In the genomic region with DNA sequence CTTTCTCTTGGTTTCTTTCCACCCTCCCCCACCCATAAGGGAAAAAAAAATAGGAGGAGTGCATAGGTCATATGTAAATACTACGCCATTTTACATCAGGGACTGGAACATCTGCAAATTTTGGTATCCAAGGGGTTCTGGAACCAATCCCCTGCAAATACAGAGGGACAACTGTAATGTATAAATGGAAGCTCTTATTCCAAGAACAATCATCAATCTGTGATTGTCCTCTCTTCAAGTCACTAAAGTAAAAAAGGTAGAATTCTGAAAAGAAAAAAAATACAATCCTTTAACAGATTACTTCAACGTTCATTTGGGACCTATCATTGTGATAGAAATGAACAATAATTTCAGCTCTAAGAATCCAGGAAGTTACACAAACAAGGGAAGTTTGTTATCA, we compare ENCODE assay signal across 23 cellular contexts.
"Had no signal": no experiment of that assay in that cellular context is flagged by ENCODE, and none has a peak within 500 bp of the region (broad histone marks: within the 10 kb centered on the region; RNA-seq: fewer than 3 reads in every experiment).

No MANE protein-coding gene starts in this region.

- ATAC-seq: activated CD4-positive, alpha-beta T cell treated with anti-CD3 and anti-CD28 coated beads for 36 hours; activated naive CD4-positive, alpha-beta T cell treated with anti-CD3 and anti-CD28 coated beads, Interleukin-2, amount 50 U/mL, for 72 hours; activated T-helper 17 cell treated with anti-CD3 and anti-CD28 coated beads, Interleukin-2, amount 50 U/mL, for 72 hours; heart right ventricle; left colon; stimulated activated naive B cell treated with anti-CD40 and anti-IgM and Interleukin-4, amounts not matched to agents 10 μg/mL and 1 μg/mL and 100 μg/mL, for 72 hours had no signal

- H3K36me3 ChIP-seq: colonic mucosa, prostate gland, thoracic aorta had no signal

- H3K4me1 ChIP-seq: colonic mucosa, prostate gland had no signal

- H3K4me3 ChIP-seq: colonic mucosa, heart right ventricle, prostate gland, thoracic aorta had no signal

- H3K9me3 ChIP-seq: colonic mucosa, heart right ventricle, prostate gland, thoracic aorta had no signal

- DNase-seq: activated B cell treated with CpG ODN at 0.5 μM for 24 hours; activated CD4-positive, alpha-beta T cell treated with anti-CD3 and anti-CD28 coated beads for 36 hours; activated CD4-positive, alpha-beta T cell treated with anti-CD3 and anti-CD28 coated beads, Interleukin-2, amount 50 U/mL, for 4 hours; activated CD8-positive, alpha-beta memory T cell treated with anti-CD3 and anti-CD28 coated beads for 24 hours; activated CD8-positive, alpha-beta memory T cell treated with anti-CD3 and anti-CD28 coated beads, Interleukin-2, amount 50 U/mL, for 4 hours; activated T-cell treated with anti-CD3 and anti-CD28 coated beads, Interleukin-2, amount 50 U/mL, for 24 hours; colonic mucosa; effector CD4-positive, alpha-beta T cell; heart right ventricle; left colon; naive B cell; stimulated activated CD4-positive, alpha-beta T cell treated with anti-CD3 and anti-CD28 coated beads, Interleukin-2, amount 100 ng/mL, for 48 hours; stimulated activated CD8-positive, alpha-beta memory T cell treated with anti-CD3 and anti-CD28 coated beads, Interleukin-4, amount 100 ng/mL, for 48 hours; stimulated activated naive B cell treated with anti-CD40 and anti-IgM and Interleukin-4, amounts not matched to agents 10 μg/mL and 1 μg/mL and 100 μg/mL, for 72 hours; T-helper 1 cell had no signal

- H3K27me3 ChIP-seq: colonic mucosa, heart right ventricle had no signal

- FAIRE-seq: astrocyte, endometrium, keratinocyte, TTC549 had no signal

- H3K27ac ChIP-seq: colonic mucosa, prostate gland, thoracic aorta had no signal
